20 cellular contexts compared by ENCODE assay signal in genomic region chr7:143518941-143519340, GRCh38. TPM values are rescaled to one million over a fixed set of nuclear protein-coding genes. Genes with fewer than 3 reads are reported as not detected.
DNase-seq lines count a peak whose midpoint lies in the region; ATAC-seq and TF ChIP-seq lines count a peak whose summit lies in the region.
"Had no signal": no experiment of that assay in that cellular context is flagged by ENCODE, and none has a peak within 500 bp of the region (broad histone marks: within the 10 kb centered on the region; RNA-seq: fewer than 3 reads in every experiment).

No MANE protein-coding gene starts in this region.

- CTCF ChIA-PET in SK-N-SH (lab: Yijun Ruan, JAX) = interaction anchor here (1.7 kb wide), 1 partner anchor 102 kb away, joined by 4 read pairs; no protein-coding TSS in a partner anchor
- CTCF ChIA-PET in activated naive CD4-positive, alpha-beta T cell treated with anti-CD3 and anti-CD28 coated beads for 36 hours (lab: Charles Lee) = interaction anchor here (0.6 to 0.8 kb wide), 2 partner anchors 279 to 1164 kb away, joined by 3 to 5 read pairs; no protein-coding TSS in a partner anchor

- H3K9me3 ChIP-seq in SK-N-SH = no peaks in the 10 kb centered on the region
- no peaks in the 10 kb centered on the region for H3K9me3 ChIP-seq in smooth muscle cell (replicated peaks; ENCODE audit: low read depth)

- H3K27me3 Mint-ChIP-seq in chondrocyte (ENCODE audit: low read depth) = no peaks in the 10 kb centered on the region
- H3K27me3 Mint-ChIP-seq in activated T-cell treated with anti-CD3 and anti-CD28 coated beads, Interleukin-2, amount 50 U/mL, for 72 hours (ENCODE audit: low read depth) = no peaks in the 10 kb centered on the region
- H3K27me3 Mint-ChIP-seq in mesothelial cell of epicardium (ENCODE audit: low read depth) = peaks cover 8% of the 10 kb centered on the region
- no peaks in the 10 kb centered on the region for H3K27me3 Mint-ChIP-seq in activated naive CD4-positive, alpha-beta T cell treated with anti-CD3 and anti-CD28 coated beads for 36 hours (ENCODE audit: low read depth)

- WGBS in SK-N-SH (ENCODE audit: low lambda C conversion rate) = 40% methylated on average over 11 of the region's 11 CpGs
- 95% methylated on average over 11 of the region's 11 CpGs for WGBS in smooth muscle cell (ENCODE audit: low lambda C conversion rate)

- H3K4me3 Mint-ChIP-seq in chondrocyte (ENCODE audit: unreplicated experiment) (no peak overlapping the region), mesothelial cell of epicardium (no peak overlapping the region)
- no peak overlapping the region for H3K4me3 Mint-ChIP-seq in activated T-cell treated with anti-CD3 and anti-CD28 coated beads, Interleukin-2, amount 50 U/mL, for 72 hours
- no peak overlapping the region for H3K4me3 Mint-ChIP-seq in activated naive CD4-positive, alpha-beta T cell treated with anti-CD3 and anti-CD28 coated beads for 36 hours
- H3K4me3 Mint-ChIP-seq: CD4-positive, CD25-positive, alpha-beta regulatory T cell; IgD-negative memory B cell had no signal

- H2AFZ ChIP-seq in SK-N-SH (ENCODE audit: low read depth) (peak overlapping the region; percentile 61; the same call in 1 of the 2 replicates), smooth muscle cell (ENCODE audit: low read depth) (no peak overlapping the region)
- H2AFZ ChIP-seq: PC-9 had no signal

- no peak for ATAC-seq in activated T-cell treated with anti-CD3 and anti-CD28 coated beads, Interleukin-2, amount 50 U/mL, for 72 hours (replicated peaks in 1 of 2)

- H3K4me3 ChIP-seq in SK-N-SH (ENCODE audit: low read depth in 2 of 2, low read length in 1 of 2) (peak overlapping the region; percentile 33 to 36), smooth muscle cell (no peak overlapping the region), foreskin fibroblast (ENCODE audit: low read depth in 1 of 2, low read length in 2 of 2) (no peak overlapping the region)
- H3K4me3 ChIP-seq: PC-9 had no signal

- peak overlapping the region; percentile 43 to 97 for H3K27ac ChIP-seq in SK-N-SH (ENCODE audit: low read depth in 2 of 2, low read length in 1 of 2)
- peak overlapping the region; percentile 61 for H3K27ac ChIP-seq in smooth muscle cell (ENCODE audit: low read depth)
- H3K27ac ChIP-seq: PC-9 had no signal

- H3K9me3 Mint-ChIP-seq in chondrocyte (ENCODE audit: low read depth) = no peaks in the 10 kb centered on the region
- H3K9me3 Mint-ChIP-seq in activated T-cell treated with anti-CD3 and anti-CD28 coated beads, Interleukin-2, amount 50 U/mL, for 72 hours = no peaks in the 10 kb centered on the region
- no peaks in the 10 kb centered on the region for H3K9me3 Mint-ChIP-seq in mesothelial cell of epicardium
- no peaks in the 10 kb centered on the region for H3K9me3 Mint-ChIP-seq in activated naive CD4-positive, alpha-beta T cell treated with anti-CD3 and anti-CD28 coated beads for 36 hours
- H3K9me3 Mint-ChIP-seq: CD4-positive, CD25-positive, alpha-beta regulatory T cell; IgD-negative memory B cell had no signal

- H3K4me1 ChIP-seq in SK-N-SH (ENCODE audit: control insufficient read depth in 1 of 2, insufficient read depth in 2 of 2, low read depth in 1 of 2, low read length in 1 of 2) = peaks cover 0 to 34% of the 10 kb centered on the region in 2 experiments
- peaks cover 7% of the 10 kb centered on the region for H3K4me1 ChIP-seq in smooth muscle cell (ENCODE audit: low read depth)

- peak overlapping the region; percentile 53 for H3K27ac Mint-ChIP-seq in chondrocyte (ENCODE audit: unreplicated experiment)
- no peak overlapping the region for H3K27ac Mint-ChIP-seq in activated T-cell treated with anti-CD3 and anti-CD28 coated beads, Interleukin-2, amount 50 U/mL, for 72 hours
- no peak overlapping the region for H3K27ac Mint-ChIP-seq in mesothelial cell of epicardium
- no peak overlapping the region for H3K27ac Mint-ChIP-seq in activated naive CD4-positive, alpha-beta T cell treated with anti-CD3 and anti-CD28 coated beads for 36 hours
- H3K27ac Mint-ChIP-seq: CD4-positive, CD25-positive, alpha-beta regulatory T cell had no signal

- TF ChIP-seq RAD21 in SK-N-SH (IDR thresholded peaks at IDR 0.05; ENCODE audit: low read length) = no peak

- no peak for TF ChIP-seq EP300 in SK-N-SH (IDR thresholded peaks at IDR 0.05; ENCODE audit: borderline replicate concordance in 1 of 2, low read depth in 1 of 2, low read length in 1 of 2)

- H3K4me2 ChIP-seq in SK-N-SH = peak overlapping the region; percentile 69
- H3K4me2 ChIP-seq in smooth muscle cell = peak overlapping the region; percentile 30
- H3K4me2 ChIP-seq: PC-9 had no signal

- H3F3A ChIP-seq in SK-N-SH (replicated peaks; ENCODE audit: insufficient read depth) (peaks cover 27% of the 10 kb centered on the region), smooth muscle cell (ENCODE audit: low read depth) (peaks cover 16% of the 10 kb centered on the region)

- H3K9me2 ChIP-seq in SK-N-SH = no peaks in the 10 kb centered on the region

- TF ChIP-seq CTCF in SK-N-SH (IDR thresholded peaks at IDR 0.05) (no peak), chondrocyte (IDR thresholded peaks at IDR 0.05) (no peak), smooth muscle cell (IDR thresholded peaks at IDR 0.05; ENCODE audit: borderline replicate concordance, insufficient read depth, poor library complexity, severe bottlenecking) (no peak), mesothelial cell of epicardium (IDR thresholded peaks at IDR 0.05; ENCODE audit: unreplicated experiment) (no peak), foreskin fibroblast (IDR thresholded peaks at IDR 0.05; ENCODE audit: low read depth, low read length) (no peak)

- H3K4me1 Mint-ChIP-seq in chondrocyte (ENCODE audit: low read depth) (peaks cover 43% of the 10 kb centered on the region), mesothelial cell of epicardium (peaks cover 6% of the 10 kb centered on the region)
- peaks cover 12% of the 10 kb centered on the region for H3K4me1 Mint-ChIP-seq in activated T-cell treated with anti-CD3 and anti-CD28 coated beads, Interleukin-2, amount 50 U/mL, for 72 hours (ENCODE audit: low read depth)
- peaks cover 3% of the 10 kb centered on the region for H3K4me1 Mint-ChIP-seq in activated naive CD4-positive, alpha-beta T cell treated with anti-CD3 and anti-CD28 coated beads for 36 hours (ENCODE audit: low read depth)
- H3K4me1 Mint-ChIP-seq: CD4-positive, CD25-positive, alpha-beta regulatory T cell; IgD-negative memory B cell had no signal

- DNase-seq in SK-N-SH (no peak), chondrocyte (ENCODE audit: low spot score) (no peak), occipital lobe (lab: John Stamatoyannopoulos, UW) (peak; percentile 71), smooth muscle cell (lab: John Stamatoyannopoulos, UW; ENCODE audit: unreplicated experiment) (no peak), mesothelial cell of epicardium (ENCODE audit: low spot score in 2 of 2, unreplicated experiment in 2 of 2) (no peak), foreskin fibroblast (no peak)
- DNase-seq in activated T-cell treated with anti-CD3 and anti-CD28 coated beads, Interleukin-2, amount 50 U/mL, for 72 hours = no peak
- DNase-seq in activated naive CD4-positive, alpha-beta T cell treated with anti-CD3 and anti-CD28 coated beads for 36 hours = no peak
- DNase-seq: CD4-positive, CD25-positive, alpha-beta regulatory T cell; NCI-H1694 treated with DMSO at 0.1 percent for 48 hours; NCI-H2081 treated with DMSO at 0.1 percent for 48 hours; NCI-H446; NCI-H526 treated with DMSO at 0.1 percent for 48 hours; PC-9; RPMI8226; SHP77 treated with DMSO at 0.1 percent for 48 hours had no signal

- POLR2A ChIA-PET in SK-N-SH (lab: Yijun Ruan, JAX) = no interaction called here

- H3K36me3 ChIP-seq in SK-N-SH (replicated peaks in 1 of 2; ENCODE audit: control insufficient read depth in 1 of 2, insufficient read depth in 2 of 2, low read length in 1 of 2) (no peaks in the 10 kb centered on the region), smooth muscle cell (ENCODE audit: low read depth) (no peaks in the 10 kb centered on the region)

- peak overlapping the region; percentile 52 for H3K9ac ChIP-seq in SK-N-SH
- peak overlapping the region; percentile 18 for H3K9ac ChIP-seq in smooth muscle cell (ENCODE audit: low read depth)

- H3K27me3 ChIP-seq in SK-N-SH (ENCODE audit: insufficient read depth) (no peaks in the 10 kb centered on the region), smooth muscle cell (ENCODE audit: low read depth) (no peaks in the 10 kb centered on the region)

- H3K36me3 Mint-ChIP-seq in chondrocyte (ENCODE audit: low read depth) (no peaks in the 10 kb centered on the region), mesothelial cell of epicardium (no peaks in the 10 kb centered on the region)
- no peaks in the 10 kb centered on the region for H3K36me3 Mint-ChIP-seq in activated T-cell treated with anti-CD3 and anti-CD28 coated beads, Interleukin-2, amount 50 U/mL, for 72 hours (ENCODE audit: insufficient read depth in 2 of 2)
- peaks cover 3% of the 10 kb centered on the region for H3K36me3 Mint-ChIP-seq in activated naive CD4-positive, alpha-beta T cell treated with anti-CD3 and anti-CD28 coated beads for 36 hours (ENCODE audit: low read depth)
- H3K36me3 Mint-ChIP-seq: IgD-negative memory B cell had no signal

- H4K20me1 ChIP-seq in SK-N-SH (ENCODE audit: insufficient read depth) = no peaks in the 10 kb centered on the region
- H4K20me1 ChIP-seq in smooth muscle cell (ENCODE audit: low read depth) = no peaks in the 10 kb centered on the region

- intact Hi-C loops in activated naive CD4-positive, alpha-beta T cell treated with anti-CD3 and anti-CD28 coated beads for 36 hours (cut with micrococcal nuclease) = no loop called here

- H3K79me2 ChIP-seq in SK-N-SH (ENCODE audit: insufficient read depth) (no peaks in the 10 kb centered on the region), smooth muscle cell (ENCODE audit: low read depth) (no peaks in the 10 kb centered on the region)

RNA-seq across cellular contexts. Expression of gene TAS2R41, which starts 41.3 kb away (rescaled TPM):
- not detected in 2 replicates for polyA plus RNA-seq in SK-N-SH (2012; rRNA removed)
- polyA plus RNA-seq in SK-N-SH (2012; cell fraction: cytosol; rRNA removed) = not detected in 2 replicates
- not detected in 2 replicates for polyA plus RNA-seq in SK-N-SH (2012; cell fraction: nucleus; rRNA removed)
- total RNA-seq in chondrocyte = not detected in 3 replicates
- total RNA-seq in occipital lobe = not detected
- not detected in 2 replicates for total RNA-seq in smooth muscle cell
- polyA plus RNA-seq in smooth muscle cell = not detected in 2 replicates
- total RNA-seq in activated T-cell treated with anti-CD3 and anti-CD28 coated beads, Interleukin-2, amount 50 U/mL, for 72 hours = not detected
- not detected in 3 replicates for total RNA-seq in mesothelial cell of epicardium
- total RNA-seq in activated naive CD4-positive, alpha-beta T cell treated with anti-CD3 and anti-CD28 coated beads for 36 hours = not detected
- total RNA-seq: A673, H4, PC-9 had no signal
- polyA plus RNA-seq: BJ; CD4-positive, CD25-positive, alpha-beta regulatory T cell; IgD-negative memory B cell had no signal

RNA-seq across cellular contexts. Expression of gene CTAGE15, which starts 52.7 kb away (rescaled TPM):
- polyA plus RNA-seq in SK-N-SH (2012; rRNA removed) = 0.07 TPM in 1 of 2 replicates, not detected in the other
- polyA plus RNA-seq in SK-N-SH (2012; cell fraction: cytosol; rRNA removed) = not detected in 2 replicates
- 0.13 and 0.14 TPM in 2 replicates for polyA plus RNA-seq in SK-N-SH (2012; cell fraction: nucleus; rRNA removed)
- 0.23 to 0.63 TPM (median 0.32 TPM) in 3 replicates for total RNA-seq in chondrocyte
- total RNA-seq in occipital lobe = 0.47 TPM
- total RNA-seq in smooth muscle cell = 0.18 and 1.8 TPM in 2 replicates
- 0.14 and 0.15 TPM in 2 replicates for polyA plus RNA-seq in smooth muscle cell
- total RNA-seq in activated T-cell treated with anti-CD3 and anti-CD28 coated beads, Interleukin-2, amount 50 U/mL, for 72 hours = under 1 TPM in 1 of 2 donors, not detected in 1; 0.58 TPM
- 1.3 to 1.6 TPM (median 1.4 TPM) in 3 replicates for total RNA-seq in mesothelial cell of epicardium
- not detected for total RNA-seq in activated naive CD4-positive, alpha-beta T cell treated with anti-CD3 and anti-CD28 coated beads for 36 hours
- total RNA-seq: A673, H4 had no signal
- polyA plus RNA-seq: BJ had no signal

Comparison
In these comparisons a context has a peak if more than half of its experiments do, and no peak if none do; other contexts are left out.
1. H3K4me3 ChIP-seq: peak in SK-N-SH (2 of 2); none in smooth muscle cell (single experiment) and foreskin fibroblast (0 of 2).